ENCODE assay signal across 6 cellular contexts in the genomic region with DNA sequence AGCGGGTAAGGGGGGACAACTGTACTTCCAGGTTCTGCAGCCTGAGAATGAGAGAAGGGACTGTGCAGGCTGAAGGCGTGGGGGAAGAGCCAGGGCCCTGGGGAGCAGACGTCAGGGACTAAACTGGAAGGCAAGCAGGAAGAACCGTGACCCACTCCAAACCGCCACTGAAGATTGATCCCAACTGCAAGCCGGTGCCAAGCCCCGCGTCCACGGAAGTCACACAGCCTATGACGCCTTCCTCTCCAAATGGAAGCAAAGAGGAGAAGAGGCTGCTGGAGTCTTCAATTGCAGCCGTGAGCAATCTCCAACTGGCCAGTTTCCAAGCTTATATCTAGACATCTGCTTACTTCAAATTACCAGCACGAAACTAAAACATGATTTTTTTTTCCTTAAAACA. TPM values are rescaled to one million over a fixed set of nuclear protein-coding genes. Genes with fewer than 3 reads are reported as not detected.
DNase-seq lines count a peak whose midpoint lies in the region; ATAC-seq, FAIRE-seq and TF ChIP-seq lines count a peak whose summit lies in the region.
"Not testable (repeated sequence)": the region's sequence is repeated elsewhere in the genome, so short reads cannot be mapped to it uniquely, and the experiment has no call there.

No MANE protein-coding gene starts in this region.

- DNase-seq in PC-3; K562 (ENCODE audit: extremely low read depth in 1 of 4, low spot score in 3 of 4); heart left ventricle; left colon; lower lobe of right lung; gastrocnemius medialis: not testable (repeated sequence)

- POLR2A ChIA-PET in PC-3 (lab: Charles Lee; ENCODE audit: unreplicated experiment); K562 (lab: Yijun Ruan, JAX): not testable (repeated sequence)

- intact Hi-C loops in PC-3 (cut with micrococcal nuclease); K562 (cut with micrococcal nuclease); heart left ventricle (cut with DNase I); left colon (cut with DNase I, micrococcal nuclease); lower lobe of right lung (cut with DNase I); gastrocnemius medialis (cut with DNase I; ENCODE audit: low total_unique reads): not testable (repeated sequence)

- not testable (repeated sequence) for TF ChIP-seq CTCF in PC-3 (conservative IDR thresholded peaks at IDR 0.05; ENCODE audit: low read depth, low read length); K562 (IDR thresholded peaks at IDR 0.05 in 2 of 3, conservative IDR thresholded peaks at IDR 0.05 in 1 of 3; ENCODE audit: insufficient read depth in 2 of 3, low read depth in 1 of 3, low read length in 3 of 3); heart left ventricle (IDR thresholded peaks at IDR 0.05); lower lobe of right lung (IDR thresholded peaks at IDR 0.05); gastrocnemius medialis (IDR thresholded peaks at IDR 0.05 in 4 of 5, conservative IDR thresholded peaks at IDR 0.05 in 1 of 5)

- CTCF ChIA-PET in PC-3 (lab: Charles Lee); K562 (lab: Yijun Ruan, JAX; ENCODE audit: low intra/inter-chr PET ratio): not testable (repeated sequence)

- peak; percentile 19; the same call in 1 of the 2 replicates for ATAC-seq in PC-3
- peak; percentile 3 for ATAC-seq in K562
- ATAC-seq in heart left ventricle: peak; percentile 32 to 77 (median 52)
- ATAC-seq in left colon: peak; percentile 9
- peak; percentile 20 to 58 for ATAC-seq in lower lobe of right lung
- peak; percentile 28 to 35 for ATAC-seq in gastrocnemius medialis

- BruUV-seq in PC-3 (replicated peaks; lab: Mats Ljungman, UMichigan) (TSS peak; percentile 76), K562 (replicated peaks; lab: Mats Ljungman, UMichigan) (TSS peak; percentile 83)

- H3F3A ChIP-seq in PC-3 (ENCODE audit: low read length, unreplicated experiment): not testable (repeated sequence)

- H3K9me3 ChIP-seq in PC-3 (ENCODE audit: low read length); K562 (replicated peaks; ENCODE audit: control insufficient read depth, insufficient read depth, low read depth, low read length); heart left ventricle; lower lobe of right lung; gastrocnemius medialis: not testable (repeated sequence)

- not testable (repeated sequence) for H3K9ac ChIP-seq in PC-3 (ENCODE audit: low read length); K562 (ENCODE audit: insufficient read depth in 1 of 2, low read depth in 2 of 2, low read length in 2 of 2)

- TF ChIP-seq RAD21 in K562 (CRISPR knock-in tag; conservative IDR thresholded peaks at IDR 0.05 in 1 of 2, IDR thresholded peaks at IDR 0.05 in 1 of 2): not testable (repeated sequence)

- H3K36me3 ChIP-seq in PC-3 (ENCODE audit: low read depth, low read length); K562 (ENCODE audit: control insufficient read depth, insufficient read depth, low read length); heart left ventricle; lower lobe of right lung; gastrocnemius medialis: not testable (repeated sequence)

- in situ Hi-C loops in K562 (cut with MboI): loop anchor here (25.0 kb wide), 1 partner anchor 138 kb away; no protein-coding TSS in a partner anchor
- in situ Hi-C loops in gastrocnemius medialis (cut with MboI; ENCODE audit: low sequenced_read_pairs in 4 of 4): not testable (repeated sequence)

- WGBS in K562 (ENCODE audit: insufficient coverage, low coverage, missing lambda C conversion rate): no CpG with 5 or more reads among the region's 12 CpGs
- no CpG with 5 or more reads among the region's 12 CpGs for WGBS in heart left ventricle, 4 donors

- H3K27me3 ChIP-seq in PC-3 (ENCODE audit: low read length); K562 (ENCODE audit: control insufficient read depth in 2 of 2, insufficient read depth in 2 of 2, low read length in 2 of 2); heart left ventricle; lower lobe of right lung (ENCODE audit: low read depth); gastrocnemius medialis: not testable (repeated sequence)

- not testable (repeated sequence) for H3K4me1 ChIP-seq in PC-3 (ENCODE audit: insufficient read depth, low read length); K562 (replicated peaks in 1 of 2; ENCODE audit: control insufficient read depth in 2 of 2, insufficient read depth in 2 of 2, low read length in 2 of 2); heart left ventricle; lower lobe of right lung; gastrocnemius medialis

- H3K27ac ChIP-seq in PC-3 (ENCODE audit: low read length); K562 (ENCODE audit: extremely low read depth, low read depth, low read length); heart left ventricle; lower lobe of right lung; gastrocnemius medialis: not testable (repeated sequence)

- not testable (repeated sequence) for H3K9me1 ChIP-seq in K562 (ENCODE audit: control insufficient read depth, insufficient read depth, low read length)

- not testable (repeated sequence) for TF ChIP-seq EP300 in K562 (IDR thresholded peaks at IDR 0.05; ENCODE audit: low read length)

- TF ChIP-seq POLR2A in K562 (conservative IDR thresholded peaks at IDR 0.05); heart left ventricle (IDR thresholded peaks at IDR 0.05); gastrocnemius medialis (IDR thresholded peaks at IDR 0.05): not testable (repeated sequence)

- FAIRE-seq in K562 (lab: Jason Lieb, UNC): not testable (repeated sequence)

- not testable (repeated sequence) for H3K9me2 ChIP-seq in PC-3 (replicated peaks; ENCODE audit: low read length)

- H3K4me2 ChIP-seq in PC-3 (ENCODE audit: low read length); K562 (ENCODE audit: insufficient read depth, low read length): not testable (repeated sequence)

- not testable (repeated sequence) for H3K79me2 ChIP-seq in PC-3 (ENCODE audit: low read length); K562 (ENCODE audit: control insufficient read depth, insufficient read depth, low read length)

- not testable (repeated sequence) for H4K20me1 ChIP-seq in PC-3 (ENCODE audit: low read length); K562 (replicated peaks; ENCODE audit: control insufficient read depth, insufficient read depth, low read length)

- not testable (repeated sequence) for H3K4me3 ChIP-seq in PC-3 (ENCODE audit: low read length); K562; heart left ventricle; lower lobe of right lung; gastrocnemius medialis

- not testable (repeated sequence) for H2AFZ ChIP-seq in PC-3 (ENCODE audit: low read length); K562 (ENCODE audit: low read depth, low read length)

RNA-seq across cellular contexts. Expression of gene GTF2IRD2, which starts 1.6 kb away (rescaled TPM):
- total RNA-seq in PC-3 (2014; rRNA removed): 0.63 and 3.0 TPM in 2 replicates
- total RNA-seq in K562 (2011; cell fraction: chromatin; rRNA removed; ENCODE audit: low replicate concordance): 7.9 and 8.3 TPM in 2 replicates
- 4.0 and 4.3 TPM in 2 replicates for total RNA-seq in K562 (2011; cell fraction: nucleolus; rRNA removed)
- total RNA-seq in K562 (2011; cell fraction: nucleoplasm; rRNA removed): 7.0 and 8.1 TPM in 2 replicates
- total RNA-seq in K562 (2014; rRNA removed): 4.4 and 7.4 TPM in 2 replicates
- 1.9 and 2.6 TPM in 2 replicates for total RNA-seq in K562 (2014; rRNA removed; fragmentation: Illumina TruSeq; extraction: Trizol)
- 1.7 and 5.8 TPM in 2 replicates for total RNA-seq in K562 (2015; rRNA removed; fragmentation: Illumina TruSeq; extraction: Trizol)
- 7.5 and 7.9 TPM in 2 replicates for total RNA-seq in K562 (2021)
- 9.7 and 11.0 TPM in 2 replicates for polyA plus RNA-seq in K562 (2011; rRNA removed)
- 5.7 and 6.2 TPM in 2 replicates for polyA plus RNA-seq in K562 (2011; cell fraction: cytosol; rRNA removed)
- 3.9 and 8.2 TPM in 2 replicates for polyA plus RNA-seq in K562 (2011; cell fraction: nucleus; rRNA removed)
- polyA plus RNA-seq in K562 (2012): 12.6 and 15.2 TPM in 2 replicates
- polyA plus RNA-seq in K562 (2014; fragmentation: Illumina TruSeq; extraction: Trizol): 3.2 and 5.2 TPM in 2 replicates
- 1 to 10 TPM; 2.1 to 2.3 TPM for polyA plus RNA-seq in K562 (2014; fragmentation: Nextera tagmentation; extraction: Ambion mirVana)
- polyA plus RNA-seq in K562 (2014; rRNA removed): 7.0 and 8.1 TPM in 2 replicates
- polyA minus RNA-seq in K562 (2011; rRNA and poly(A)+ RNA removed): 1.4 and 4.0 TPM in 2 replicates
- 1.9 and 3.5 TPM in 2 replicates for polyA minus RNA-seq in K562 (2011; cell fraction: cytosol; rRNA and poly(A)+ RNA removed)
- polyA minus RNA-seq in K562 (2011; cell fraction: nucleus; rRNA and poly(A)+ RNA removed): 1.2 and 3.2 TPM in 2 replicates
- total RNA-seq in heart left ventricle: 10 to 100 TPM in 7 of 9 donors, 1 to 10 TPM in 2; 4.9 to 22.2 (median 14.1) TPM
- polyA plus RNA-seq in heart left ventricle: 10 to 100 TPM in 1 of 2 donors, 1 to 10 TPM in 1; 8.9 to 22.6 TPM
- total RNA-seq in left colon: 10 to 100 TPM; 17.3 to 21.2 TPM
- total RNA-seq in lower lobe of right lung: 19.0 TPM
- total RNA-seq in gastrocnemius medialis: 10 to 100 TPM in 2 of 4 donors, 1 to 10 TPM in 2; 5.6 to 39.1 (median 15.4) TPM
